10 cellular contexts compared by ENCODE assay signal in genomic region chr2:218003994-218004419, GRCh38. TPM values are rescaled to one million over a fixed set of nuclear protein-coding genes. Genes with fewer than 3 reads are reported as not detected.
A peak's percentile ranks its signal among the peaks of the same experiment; 100 is the strongest.
DNase-seq lines count a peak whose midpoint lies in the region; TF ChIP-seq lines count a peak whose summit lies in the region.
"Had no signal": no experiment of that assay in that cellular context is flagged by ENCODE, and none has a peak within 500 bp of the region (broad histone marks: within the 10 kb centered on the region; RNA-seq: fewer than 3 reads in every experiment).

No MANE protein-coding gene starts in this region.

- no peaks in the 10 kb centered on the region for H3K9me3 ChIP-seq in A673 (ENCODE audit: low read depth, low read length, poor library complexity, severe bottlenecking)
- H3K9me3 ChIP-seq in SJSA1 (replicated peaks), result no peaks in the 10 kb centered on the region
- no peaks in the 10 kb centered on the region for H3K9me3 ChIP-seq in neuronal stem cell (replicated peaks in 1 of 2; ENCODE audit: control insufficient read depth in 2 of 2, insufficient read depth in 1 of 2, low read depth in 1 of 2, low read length in 2 of 2)

- H2BK5ac ChIP-seq in neuronal stem cell (ENCODE audit: low read length), result no peak overlapping the region

- POLR2A ChIA-PET in A673 (lab: Charles Lee; ENCODE audit: low non-redundant PET), result interaction anchor here (0.6 kb wide), 1 partner anchor 486 kb away, joined by 3 read pairs; no protein-coding TSS in a partner anchor

- peak overlapping the region; percentile 83 for H3K27ac ChIP-seq in A673 (ENCODE audit: low read depth, low read length, poor library complexity, severe bottlenecking)
- peak overlapping the region; percentile 55 for H3K27ac ChIP-seq in SJSA1
- no peak overlapping the region for H3K27ac ChIP-seq in neuronal stem cell (replicated peaks; ENCODE audit: low read length)

- peak overlapping the region; percentile 68 for H2BK15ac ChIP-seq in neuronal stem cell (ENCODE audit: low read length)

- TF ChIP-seq CTCF in A673 (conservative IDR thresholded peaks at IDR 0.05; ENCODE audit: low read depth, low read length), result no peak
- TF ChIP-seq CTCF in fibroblast of mammary gland (conservative IDR thresholded peaks at IDR 0.05; ENCODE audit: control insufficient read depth, insufficient read depth, low read depth, low read length), result no peak

- no peak overlapping the region for H3K9ac ChIP-seq in neuronal stem cell (ENCODE audit: low read depth, low read length, poor library complexity)

- no peak overlapping the region for H3K14ac ChIP-seq in neuronal stem cell (ENCODE audit: low read length)

- no peaks in the 10 kb centered on the region for H3K36me3 ChIP-seq in A673 (ENCODE audit: insufficient read depth, low read length, poor library complexity, severe bottlenecking)
- no peaks in the 10 kb centered on the region for H3K36me3 ChIP-seq in SJSA1
- H3K36me3 ChIP-seq in neuronal stem cell (replicated peaks in 1 of 2; ENCODE audit: control insufficient read depth in 2 of 2, insufficient read depth in 2 of 2, low read length in 2 of 2), result no peaks in the 10 kb centered on the region

- no peak overlapping the region for H3K23ac ChIP-seq in neuronal stem cell (ENCODE audit: low read depth, low read length, poor library complexity)

- peak overlapping the region; percentile 86 for H2AK5ac ChIP-seq in neuronal stem cell (ENCODE audit: low read depth, low read length)

- no peaks in the 10 kb centered on the region for H3K79me1 ChIP-seq in neuronal stem cell (ENCODE audit: low read depth, low read length)

- no TSS peak for BruUV-seq in A673 (replicated peaks; lab: Mats Ljungman, UMichigan)

- intact Hi-C loops in A673 (cut with micrococcal nuclease; ENCODE audit: unreplicated experiment), result no loop called here

- DNase-seq in A673 (ENCODE audit: low spot score), result no peak
- peak; percentile 78 to 86 for DNase-seq in SJSA1 (ENCODE audit: low read depth in 1 of 2, low spot score in 2 of 2)
- DNase-seq in fibroblast of mammary gland (ENCODE audit: low read depth), result peak; percentile 100
- no peak for DNase-seq in neuronal stem cell (ENCODE audit: low spot score)
- no peak for DNase-seq in activated CD8-positive, alpha-beta memory T cell treated with anti-CD3 and anti-CD28 coated beads, Interleukin-2, amount 50 U/mL, for 48 hours
- DNase-seq in DMS79 (lab: John Stamatoyannopoulos, UW), result no peak
- DNase-seq in NCI-H2107 treated with DMSO at 0.1 percent for 48 hours (lab: John Stamatoyannopoulos, UW; ENCODE audit: unreplicated experiment), result no peak
- DNase-seq in NCI-H1436 treated with DMSO at 0.1 percent for 48 hours (lab: John Stamatoyannopoulos, UW), result no peak
- DNase-seq: activated T-cell treated with anti-CD3 and anti-CD28 coated beads for 4 hours; CD4-positive, alpha-beta T cell had no signal

- no peak overlapping the region for H3K4me2 ChIP-seq in neuronal stem cell (ENCODE audit: insufficient read depth, low read length, poor library complexity, severe bottlenecking)

- H4K91ac ChIP-seq in neuronal stem cell (ENCODE audit: low read depth, low read length, poor library complexity), result no peak overlapping the region

- H4K8ac ChIP-seq in neuronal stem cell (ENCODE audit: low read depth, low read length), result no peak overlapping the region

- no peak overlapping the region for H2BK12ac ChIP-seq in neuronal stem cell (ENCODE audit: low read length)

- no peak overlapping the region for H3K4ac ChIP-seq in neuronal stem cell (ENCODE audit: low read length)

- H2AFZ ChIP-seq in neuronal stem cell (ENCODE audit: low read length), result no peak overlapping the region

- no peak overlapping the region for H3K4me3 ChIP-seq in A673 (ENCODE audit: low read depth, low read length, poor library complexity, severe bottlenecking)
- H3K4me3 ChIP-seq in SJSA1, result no peak overlapping the region
- H3K4me3 ChIP-seq in fibroblast of mammary gland (ENCODE audit: control insufficient read depth, low read depth, low read length), result no peak overlapping the region
- no peak overlapping the region for H3K4me3 ChIP-seq in neuronal stem cell (ENCODE audit: low read length in 2 of 2)

- CTCF ChIA-PET in A673 (lab: Charles Lee), result no interaction called here

- WGBS in neuronal stem cell (ENCODE audit: extremely low coverage in 2 of 2, insufficient read length in 2 of 2, insufficient replicate concordance in 1 of 2), 2 donors, result no CpG with 5 or more reads among the region's 6 CpGs

- H3K4me1 ChIP-seq in A673 (ENCODE audit: insufficient read depth, low read length, poor library complexity, severe bottlenecking), result peaks cover 68% of the 10 kb centered on the region
- peaks cover 56% of the 10 kb centered on the region for H3K4me1 ChIP-seq in SJSA1 (replicated peaks)
- H3K4me1 ChIP-seq in neuronal stem cell (ENCODE audit: control insufficient read depth in 2 of 2, insufficient read depth in 1 of 2, low read depth in 1 of 2, low read length in 2 of 2), result peaks cover 8 to 21% of the 10 kb centered on the region in 2 donors

- no peaks in the 10 kb centered on the region for H3K27me3 ChIP-seq in A673 (replicated peaks; ENCODE audit: insufficient read depth, low read depth, low read length, poor library complexity)
- no peaks in the 10 kb centered on the region for H3K27me3 ChIP-seq in SJSA1 (replicated peaks)
- H3K27me3 ChIP-seq in neuronal stem cell (ENCODE audit: control insufficient read depth in 3 of 3, insufficient read depth in 3 of 3, low read depth in 1 of 3, low read length in 3 of 3), result peaks cover 0 to 43% (median 4%) of the 10 kb centered on the region in 3 experiments

- H2BK120ac ChIP-seq in neuronal stem cell (ENCODE audit: low read depth, low read length), result no peak overlapping the region

- H3K18ac ChIP-seq in neuronal stem cell (ENCODE audit: low read length), result no peak overlapping the region

RNA-seq across cellular contexts. Expression of gene TNS1, which starts 1.2 kb away (rescaled TPM):
- total RNA-seq in A673 (2021), result 88.9 and 99.6 TPM in 2 replicates
- 9.8 and 14.3 TPM in 2 replicates for total RNA-seq in SJSA1 (2014; rRNA removed; shearing (Covaris generic))
- polyA plus RNA-seq in neuronal stem cell (2013, experiment 1 of 2), result 1.1 TPM
- 1.3 TPM for polyA plus RNA-seq in neuronal stem cell (2013, experiment 2 of 2)

Comparison
In these comparisons a context has a peak if more than half of its experiments do, and no peak if none do; other contexts are left out.
1. DNase-seq: peak in SJSA1 (2 of 2) and fibroblast of mammary gland (single experiment); none in A673 (single experiment), neuronal stem cell (single experiment), activated CD8-positive, alpha-beta memory T cell treated with anti-CD3 and anti-CD28 coated beads, Interleukin-2, amount 50 U/mL, for 48 hours (single experiment), DMS79 (single experiment), NCI-H2107 treated with DMSO at 0.1 percent for 48 hours (single experiment) and NCI-H1436 treated with DMSO at 0.1 percent for 48 hours (single experiment).